Comparison of ENCODE assay signal across 8 cellular contexts in the genomic region with DNA sequence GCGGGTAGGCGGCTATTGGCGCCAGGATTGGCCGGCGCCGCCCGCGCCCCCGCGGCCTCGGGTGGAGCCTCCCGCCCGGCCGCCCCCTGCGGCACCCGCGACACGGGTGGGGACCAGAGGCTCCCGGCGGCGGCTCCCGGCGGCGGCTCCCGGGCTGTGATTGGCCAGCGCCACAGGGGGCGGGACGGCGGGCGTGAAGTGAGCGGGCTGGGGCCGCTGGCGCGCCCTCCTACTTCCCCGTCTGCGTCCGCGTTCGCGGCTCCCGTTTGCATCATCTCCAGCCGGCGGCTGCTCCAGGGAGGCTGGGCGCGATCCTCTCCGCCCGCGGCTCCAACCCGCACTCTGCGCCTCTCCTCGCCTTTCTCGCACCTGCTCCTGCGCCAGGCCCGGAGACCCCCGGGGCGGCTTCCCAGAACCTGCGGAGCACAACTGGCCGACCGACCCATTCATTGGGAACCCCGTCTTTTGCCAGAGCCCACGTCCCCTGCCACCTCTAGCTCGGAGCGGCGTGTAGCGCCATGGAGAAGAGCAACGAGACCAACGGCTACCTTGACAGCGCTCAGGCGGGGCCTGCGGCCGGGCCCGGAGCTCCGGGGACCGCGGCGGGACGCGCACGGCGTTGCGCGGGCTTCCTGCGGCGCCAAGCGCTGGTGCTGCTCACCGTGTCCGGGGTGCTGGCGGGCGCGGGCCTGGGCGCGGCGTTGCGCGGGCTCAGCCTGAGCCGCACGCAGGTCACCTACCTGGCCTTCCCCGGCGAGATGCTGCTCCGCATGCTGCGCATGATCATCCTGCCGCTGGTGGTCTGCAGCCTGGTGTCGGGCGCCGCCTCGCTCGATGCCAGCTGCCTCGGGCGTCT. TPM values are rescaled to one million over a fixed set of nuclear protein-coding genes. Genes with fewer than 3 reads are reported as not detected.
DNase-seq lines count a peak whose midpoint lies in the region; ATAC-seq and TF ChIP-seq lines count a peak whose summit lies in the region.

A gene (plus strand): TSS at position 274 of the 856 bp plus-strand sequence. CDS start 245 bp downstream, at position 519.

- CTCF ChIA-PET in AG04450 (lab: Charles Lee) = interaction anchor here (0.6 to 2.2 kb wide), 4 partner anchors 10 to 71 kb away, joined by 3 to 16 read pairs (median 4); no protein-coding TSS in a partner anchor

- no peak for TF ChIP-seq CTCF in AG04450 (IDR thresholded peaks at IDR 0.05; ENCODE audit: low read depth, low read length)

- DNase-seq in AG04450 (ENCODE audit: low read depth, low spot score) = peak; percentile 64
- peak; percentile 86 for DNase-seq in NCI-H226
- DNase-seq in activated CD4-positive, CD25-positive, alpha-beta regulatory T cell treated with anti-CD3 and anti-CD28 coated beads, Interleukin-2, amount 50 U/mL, for 72 hours = peak; percentile 88
- peak; percentile 66 for DNase-seq in cerebellar cortex (ENCODE audit: low spot score)
- peak; percentile 61 for DNase-seq in kidney glomerular epithelial cell (lab: John Stamatoyannopoulos, UW)
- DNase-seq in stimulated activated CD4-positive, alpha-beta T cell treated with anti-CD3 and anti-CD28 coated beads, Interleukin-1b, Interleukin-23, amount 100 ng/mL, for 1 hour (ENCODE audit: low read depth in 2 of 2) = peak; percentile 47 to 68

- H3K27ac ChIP-seq in AG04450 (ENCODE audit: low read depth, low read length) = peak within 1 kb of the TSS; percentile 99

- H3K9me3 ChIP-seq in AG04450 (ENCODE audit: control insufficient read depth, insufficient read depth, low read length) = no peaks in the 10 kb centered on the region

- no peaks in the 10 kb centered on the region for H3K27me3 ChIP-seq in AG04450 (ENCODE audit: control insufficient read depth, insufficient read depth, low read length)

- peak within 1 kb of the TSS; percentile 88 for H3K4me3 ChIP-seq in AG04450 (ENCODE audit: low read depth, low read length)

- POLR2A ChIA-PET in AG04450 (lab: Yijun Ruan, JAX) = interaction anchor here (0.6 to 1.4 kb wide), 9 partner anchors 10 to 336 kb away, joined by 3 to 12 read pairs (median 5); a partner anchor contains a TSS

- ATAC-seq in GM19023 (IDR thresholded peaks at IDR 0.05; ENCODE audit: unreplicated experiment) (peak; percentile 78), HG03175 (IDR thresholded peaks at IDR 0.05; ENCODE audit: unreplicated experiment) (peak; percentile 71)

RNA-seq across cellular contexts. Expression of the gene that starts here (rescaled TPM):
- 22.3 and 24.8 TPM in 2 replicates for polyA plus RNA-seq in AG04450 (2011; rRNA removed)
- 36.7 and 45.9 TPM in 2 replicates for polyA minus RNA-seq in AG04450 (2011; rRNA and poly(A)+ RNA removed)

Comparison
In these comparisons a context has a peak if more than half of its experiments do, and no peak if none do; other contexts are left out.
1. Peak in every context shown above with its lines: DNase-seq, ATAC-seq, H3K4me3 ChIP-seq and H3K27ac ChIP-seq.